ENCODE assay signal across 8 cellular contexts in genomic region chr22:45503816-45504702, GRCh38. TPM values are rescaled to one million over a fixed set of nuclear protein-coding genes. Genes with fewer than 3 reads are reported as not detected.
A peak's percentile ranks its signal among the peaks of the same experiment; 100 is the strongest.
DNase-seq lines count a peak whose midpoint lies in the region; TF ChIP-seq lines count a peak whose summit lies in the region.

No MANE protein-coding gene starts in this region.

- H3K4me1 ChIP-seq in ACC112 (ENCODE audit: control insufficient read depth, insufficient read depth, low read length, unreplicated experiment) (peaks cover 3% of the 10 kb centered on the region), mucosa of rectum (ENCODE audit: control insufficient read depth in 2 of 2, insufficient read depth in 2 of 2, low read length in 2 of 2) (peaks cover 3 to 5% of the 10 kb centered on the region in 2 donors)

- peaks cover 30% of the 10 kb centered on the region for H3K79me2 ChIP-seq in ACC112 (ENCODE audit: control insufficient read depth, insufficient read depth, low read length, unreplicated experiment)

- H3K4me3 Mint-ChIP-seq in chondrocyte (ENCODE audit: unreplicated experiment) (peak overlapping the region; percentile 85), CD14-positive monocyte (peak overlapping the region in 1 of 2 donors; percentile 76)

- peak overlapping the region; percentile 50 for H2AFZ ChIP-seq in ACC112 (ENCODE audit: low read length, unreplicated experiment)

- H3K4me3 ChIP-seq in ACC112 (ENCODE audit: low read depth, low read length): peak overlapping the region; percentile 87
- H3K4me3 ChIP-seq in mucosa of rectum (ENCODE audit: low read length in 2 of 2): peak overlapping the region; percentile 39 to 61

- TF ChIP-seq RAD21 in Ishikawa (IDR thresholded peaks at IDR 0.05; ENCODE audit: low read depth): no peak

- H3K9ac ChIP-seq in mucosa of rectum (ENCODE audit: low read depth in 1 of 2, low read length in 2 of 2): peak overlapping the region; percentile 41 to 44

- H3K27ac ChIP-seq in ACC112 (ENCODE audit: low read depth, low read length) (peak overlapping the region; percentile 42; the same call in 1 of the 2 replicates), mucosa of rectum (ENCODE audit: low read depth in 2 of 2, low read length in 2 of 2) (peak overlapping the region; percentile 57 to 58)

- no peak for TF ChIP-seq EP300 in Ishikawa (IDR thresholded peaks at IDR 0.05; ENCODE audit: borderline replicate concordance)

- no peaks in the 10 kb centered on the region for H3K27me3 ChIP-seq in ACC112 (ENCODE audit: insufficient read depth, low read length)
- H3K27me3 ChIP-seq in mucosa of rectum (ENCODE audit: control insufficient read depth in 2 of 2, insufficient read depth in 2 of 2, low read length in 2 of 2): peaks cover 5 to 22% of the 10 kb centered on the region in 2 donors

- no peaks in the 10 kb centered on the region for H3K36me3 ChIP-seq in ACC112 (ENCODE audit: insufficient read depth, low read length)
- no peaks in the 10 kb centered on the region for H3K36me3 ChIP-seq in mucosa of rectum (ENCODE audit: control insufficient read depth in 2 of 2, insufficient read depth in 2 of 2, low read length in 2 of 2)

- H3K36me3 Mint-ChIP-seq in chondrocyte (ENCODE audit: low read depth) (no peaks in the 10 kb centered on the region), CD14-positive monocyte (no peaks in the 10 kb centered on the region)

- DNase-seq in chondrocyte (ENCODE audit: low spot score): peak; percentile 69
- no peak for DNase-seq in CD14-positive monocyte (ENCODE audit: low spot score)
- DNase-seq in SHP77 (lab: John Stamatoyannopoulos, UW): no peak
- no peak for DNase-seq in ACHN
- no peak for DNase-seq in NCI-H128 (lab: John Stamatoyannopoulos, UW; ENCODE audit: unreplicated experiment)

- intact Hi-C loops in CD14-positive monocyte (cut with micrococcal nuclease): no loop called here

- H3K27ac Mint-ChIP-seq in chondrocyte (ENCODE audit: unreplicated experiment): peak overlapping the region; percentile 96
- no peak overlapping the region for H3K27ac Mint-ChIP-seq in CD14-positive monocyte

- TF ChIP-seq CTCF in chondrocyte (IDR thresholded peaks at IDR 0.05) (no peak), CD14-positive monocyte (IDR thresholded peaks at IDR 0.05) (no peak)

- H3K4me1 Mint-ChIP-seq in chondrocyte (ENCODE audit: low read depth) (peaks cover 36% of the 10 kb centered on the region), CD14-positive monocyte (peaks cover 10% of the 10 kb centered on the region)

- H3K9me3 ChIP-seq in mucosa of rectum (ENCODE audit: control insufficient read depth in 2 of 2, low read length in 2 of 2): no peaks in the 10 kb centered on the region

- H3K9me3 Mint-ChIP-seq in chondrocyte (ENCODE audit: low read depth) (no peaks in the 10 kb centered on the region), CD14-positive monocyte (peaks cover 0 to 7% (median 1%) of the 10 kb centered on the region in 7 donors)

- H3K27me3 Mint-ChIP-seq in chondrocyte (ENCODE audit: low read depth): no peaks in the 10 kb centered on the region
- H3K27me3 Mint-ChIP-seq in CD14-positive monocyte (ENCODE audit: low read depth in 3 of 3): peaks cover 51 to 68% (median 61%) of the 10 kb centered on the region in 3 donors

- in situ Hi-C loops in ACHN (cut with HindIII; ENCODE audit: low pct_ligation_motif_present, low pct_unique_long_range_greater_than_20kb, low sequenced_read_pairs): no loop called here

TF ChIP-seq in Ishikawa, 13 proteins besides CTCF, POLR2A, EP300 and RAD21:
- no peak for TF ChIP-seq CEBPB (IDR thresholded peaks at IDR 0.05)
- TF ChIP-seq ZBTB7A (IDR thresholded peaks at IDR 0.05; ENCODE audit: low read depth): 0 out of 2 replicates have a peak, but pooled peaks have one; percentile 29

RNA-seq across cellular contexts. Expression of gene FBLN1, which starts 1.4 kb away (rescaled TPM):
- 127 to 186 TPM (median 183 TPM) in 3 replicates for total RNA-seq in chondrocyte
- under 1 TPM in 1 of 2 donors, not detected in 1; 0.17 TPM for polyA plus RNA-seq in CD14-positive monocyte
